In genomic region chr10:103660364-103661197, GRCh38 we compare ENCODE assay signal across 8 cellular contexts.
DNase-seq lines count a peak whose midpoint lies in the region; ATAC-seq and TF ChIP-seq lines count a peak whose summit lies in the region.

No MANE protein-coding gene starts in this region.

- POLR2A ChIA-PET in activated CD8-positive, alpha-beta T cell treated with anti-CD3 and anti-CD28 coated beads for 36 hours (lab: Charles Lee): interaction anchor here (0.6 to 1.1 kb wide), 3 partner anchors 12 to 361 kb away, joined by 3 to 6 read pairs (median 3); no protein-coding TSS in a partner anchor

- DNase-seq in AG09309 (ENCODE audit: low read depth): no peak
- DNase-seq in activated CD8-positive, alpha-beta T cell treated with anti-CD3 and anti-CD28 coated beads for 36 hours: peak; percentile 27
- DNase-seq in foreskin melanocyte: peak; percentile 35
- no peak for DNase-seq in globus pallidus (ENCODE audit: low spot score)
- DNase-seq in NCI-H2196 (lab: John Stamatoyannopoulos, UW; ENCODE audit: unreplicated experiment): no peak

- H3K9me3 Mint-ChIP-seq in activated CD8-positive, alpha-beta T cell treated with anti-CD3 and anti-CD28 coated beads for 36 hours: peaks cover 6% of the 10 kb centered on the region

- ATAC-seq in GM18909 (IDR thresholded peaks at IDR 0.05; ENCODE audit: poor library complexity, unreplicated experiment) (peak; percentile 24), HG03159 (IDR thresholded peaks at IDR 0.05; ENCODE audit: unreplicated experiment) (peak; percentile 17)
- peak; percentile 24 for ATAC-seq in activated CD8-positive, alpha-beta T cell treated with anti-CD3 and anti-CD28 coated beads for 36 hours

- CTCF ChIA-PET in activated CD8-positive, alpha-beta T cell treated with anti-CD3 and anti-CD28 coated beads for 36 hours (lab: Charles Lee): interaction anchor here (1.1 to 2.6 kb wide), 4 partner anchors 11 to 67 kb away, joined by 4 to 19 read pairs (median 6); no protein-coding TSS in a partner anchor

- H3K36me3 Mint-ChIP-seq in activated CD8-positive, alpha-beta T cell treated with anti-CD3 and anti-CD28 coated beads for 36 hours (ENCODE audit: low read depth): peaks cover 13% of the 10 kb centered on the region

- H3K4me3 ChIP-seq in AG09309 (ENCODE audit: control insufficient read depth, low read depth, low read length) (peak overlapping the region; percentile 64), rectal smooth muscle tissue (ENCODE audit: low read length) (peak overlapping the region; percentile 82)

- no peaks in the 10 kb centered on the region for H3K27me3 ChIP-seq in rectal smooth muscle tissue (ENCODE audit: control insufficient read depth, insufficient read depth, low read length)

- peak; percentile 25 for TF ChIP-seq CTCF in AG09309 (IDR thresholded peaks at IDR 0.05; ENCODE audit: control insufficient read depth, insufficient read depth, low read depth, low read length, missing control alignments)
- no peak for TF ChIP-seq CTCF in activated CD8-positive, alpha-beta T cell treated with anti-CD3 and anti-CD28 coated beads for 36 hours (IDR thresholded peaks at IDR 0.05)

- H3K4me1 ChIP-seq in rectal smooth muscle tissue (ENCODE audit: control insufficient read depth, insufficient read depth, low read length): peaks cover 23% of the 10 kb centered on the region

- H3K4me3 Mint-ChIP-seq in activated CD8-positive, alpha-beta T cell treated with anti-CD3 and anti-CD28 coated beads for 36 hours: peak overlapping the region; percentile 83

- peaks cover 14% of the 10 kb centered on the region for H3K4me1 Mint-ChIP-seq in activated CD8-positive, alpha-beta T cell treated with anti-CD3 and anti-CD28 coated beads for 36 hours (ENCODE audit: low read depth)

- peak overlapping the region; percentile 96 for H3K27ac ChIP-seq in rectal smooth muscle tissue (ENCODE audit: low read depth, low read length)

- H3K36me3 ChIP-seq in rectal smooth muscle tissue (ENCODE audit: control insufficient read depth, insufficient read depth, low read length): peaks cover 22% of the 10 kb centered on the region

- H3K27me3 Mint-ChIP-seq in activated CD8-positive, alpha-beta T cell treated with anti-CD3 and anti-CD28 coated beads for 36 hours: no peaks in the 10 kb centered on the region

- H3K27ac Mint-ChIP-seq in activated CD8-positive, alpha-beta T cell treated with anti-CD3 and anti-CD28 coated beads for 36 hours: peak overlapping the region; percentile 85

- H3K9ac ChIP-seq in rectal smooth muscle tissue (ENCODE audit: low read length): peak overlapping the region; percentile 70

- intact Hi-C loops in activated CD8-positive, alpha-beta T cell treated with anti-CD3 and anti-CD28 coated beads for 36 hours (cut with micrococcal nuclease): no loop called here

Comparison
In these comparisons a context has a peak if more than half of its experiments do, and no peak if none do; other contexts are left out.
1. DNase-seq: peak in activated CD8-positive, alpha-beta T cell treated with anti-CD3 and anti-CD28 coated beads for 36 hours (single experiment) and foreskin melanocyte (single experiment); none in AG09309 (single experiment), globus pallidus (single experiment) and NCI-H2196 (single experiment).
2. Peak in every context shown above with its lines, with median percentiles within 50 percentile points of each other: ATAC-seq.